In the genomic region with DNA sequence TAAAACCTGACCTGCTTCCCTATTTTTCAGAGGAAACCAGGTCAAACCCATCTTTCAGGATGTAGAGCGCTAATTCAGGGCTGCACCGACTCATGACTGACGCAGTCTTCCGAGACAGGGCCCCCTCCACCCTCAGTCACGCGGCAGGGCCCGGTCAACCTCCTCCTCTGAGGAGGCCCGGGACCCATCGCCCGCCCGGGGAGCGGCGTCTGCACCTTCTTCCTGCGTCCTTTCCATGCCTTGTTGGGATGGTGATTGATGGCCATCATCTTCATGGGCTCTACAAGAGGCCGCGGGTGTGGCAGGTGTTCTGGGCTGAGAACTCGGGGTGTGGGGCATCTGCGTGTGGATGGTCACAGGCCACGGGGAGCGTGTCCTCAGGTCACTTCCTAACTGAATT, we compare ENCODE assay signal across 30 cellular contexts. TPM values are rescaled to one million over a fixed set of nuclear protein-coding genes. Genes with fewer than 3 reads are reported as not detected.
"Had no signal": no experiment of that assay in that cellular context is flagged by ENCODE, and none has a peak within 500 bp of the region (broad histone marks: within the 10 kb centered on the region; RNA-seq: fewer than 3 reads in every experiment).

No MANE protein-coding gene starts in this region.

- H3K9ac ChIP-seq: SK-N-SH had no signal

- FAIRE-seq: TTC549 had no signal

- H3K4me1 ChIP-seq: ascending aorta, Peyer's patch, SJSA1 had no signal

- H3K9me3 ChIP-seq: ascending aorta, MG63, Peyer's patch, SJSA1, SK-N-SH had no signal

- ATAC-seq: activated CD4-positive, alpha-beta T cell treated with anti-CD3 and anti-CD28 coated beads for 36 hours; activated CD4-positive, CD25-positive, alpha-beta regulatory T cell treated with anti-CD3 and anti-CD28 coated beads, Interleukin-2, amount 50 U/mL, for 24 hours; activated CD8-positive, alpha-beta T cell treated with anti-CD3 and anti-CD28 coated beads, Interleukin-2, amount 10 ng/mL, durations not matched to agents 7 days and 5 days had no signal

- H3K36me3 ChIP-seq: ascending aorta, cardiac muscle cell, MG63, SJSA1 had no signal

- H3K27me3 ChIP-seq: ascending aorta, cardiac muscle cell, MG63, Peyer's patch, SJSA1 had no signal

- H3K4me3 ChIP-seq: ascending aorta, cardiac muscle cell, MG63, Peyer's patch, SJSA1 had no signal

- DNase-seq: activated CD4-positive, alpha-beta T cell treated with anti-CD3 and anti-CD28 coated beads for 36 hours; activated CD4-positive, alpha-beta T cell treated with anti-CD3 and anti-CD28 coated beads, Interleukin-2, amount 10 ng/mL, durations not matched to agents 7 days and 5 days; activated CD4-positive, alpha-beta T cell treated with anti-CD3 and anti-CD28 coated beads, Interleukin-2, amount 50 U/mL, for 48 hours; activated CD8-positive, alpha-beta T cell treated with anti-CD3 and anti-CD28 coated beads, Interleukin-2, amount 10 ng/mL, durations not matched to agents 7 days and 5 days; activated gamma-delta T cell; activated naive CD4-positive, alpha-beta T cell treated with Interleukin-2 at 50 U/mL for 16 hours; activated naive CD8-positive, alpha-beta T cell treated with anti-CD3 and anti-CD28 coated beads, Interleukin-2, amount 10 ng/mL, durations not matched to agents 7 days and 5 days; activated T-cell treated with anti-CD3 and anti-CD28 coated beads, Interleukin-2, amount 50 U/mL, for 24 hours; amygdala; Kasumi-1; KG1; MG63; NCI-H1048; NCI-H1105 treated with DMSO at 0.1 percent for 48 hours; NCI-H1436; NCI-H1694; NCI-H1930; NCI-H2081 treated with DMSO at 0.1 percent for 48 hours; NCI-H226; NCI-H446 treated with DMSO at 0.1 percent for 48 hours; NCI-H524 treated with DMSO at 0.1 percent for 48 hours; SHP77; SK-N-SH had no signal

- H3K27ac ChIP-seq: ascending aorta, cardiac muscle cell, Peyer's patch, SJSA1 had no signal

- H3K4me2 ChIP-seq: SK-N-SH had no signal

RNA-seq across cellular contexts. Expression of a gene that starts 26.0 kb away (rescaled TPM):
- total RNA-seq: activated CD8-positive, alpha-beta T cell treated with anti-CD3 and anti-CD28 coated beads, Interleukin-2, amount 10 ng/mL, durations not matched to agents 7 days and 5 days; activated naive CD8-positive, alpha-beta T cell treated with anti-CD3 and anti-CD28 coated beads, Interleukin-2, amount 10 ng/mL, durations not matched to agents 7 days and 5 days; activated T-helper 2 cell treated with anti-CD3 and anti-CD28 coated beads, Interferon-gamma antibody, Interleukin-2, Interleukin-4, amounts not matched to agents 10 μg/mL and 5 μg/mL and 100 μg/mL, durations not matched to agents 14 hours and 24 hours and 36 hours had no signal
